ENCODE assay signal across 1 cellular context in the genomic region with DNA sequence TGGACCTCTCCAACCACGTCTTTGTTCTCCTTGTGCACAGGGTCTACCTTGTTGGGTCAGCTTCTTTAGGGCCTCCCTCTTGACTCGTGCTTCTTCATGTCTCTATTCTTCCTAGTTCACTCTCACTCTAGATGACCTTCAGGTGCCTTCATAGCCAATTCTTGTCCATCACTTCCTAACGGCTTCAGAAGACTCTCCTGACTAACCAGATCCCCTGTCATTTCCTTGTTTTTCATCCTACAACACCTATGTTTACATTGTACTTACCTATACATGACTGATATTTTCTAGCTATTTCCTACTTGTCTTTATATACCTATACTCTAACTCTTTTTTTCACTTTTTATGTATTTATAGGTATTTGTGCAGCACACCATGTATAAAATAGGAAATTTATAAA.
TF ChIP-seq lines count a peak whose summit lies in the region.

No MANE protein-coding gene starts in this region.

TF ChIP-seq in GM12878, 131 proteins besides CTCF, POLR2A, EP300 and RAD21 (continued from another document):
- TF ChIP-seq, protein P1, sequence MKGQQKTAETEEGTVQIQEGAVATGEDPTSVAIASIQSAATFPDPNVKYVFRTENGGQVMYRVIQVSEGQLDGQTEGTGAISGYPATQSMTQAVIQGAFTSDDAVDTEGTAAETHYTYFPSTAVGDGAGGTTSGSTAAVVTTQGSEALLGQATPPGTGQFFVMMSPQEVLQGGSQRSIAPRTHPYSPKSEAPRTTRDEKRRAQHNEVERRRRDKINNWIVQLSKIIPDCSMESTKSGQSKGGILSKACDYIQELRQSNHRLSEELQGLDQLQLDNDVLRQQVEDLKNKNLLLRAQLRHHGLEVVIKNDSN (IDR thresholded peaks at IDR 0.05; ENCODE audit: borderline replicate concordance, extremely low read length, insufficient read depth, low read depth, low read length), result no peak
- TF ChIP-seq CBX3 (IDR thresholded peaks at IDR 0.05; ENCODE audit: borderline replicate concordance, low read depth), result no peak
- no peak for TF ChIP-seq TARDBP (IDR thresholded peaks at IDR 0.05; ENCODE audit: borderline replicate concordance)
- TF ChIP-seq NR2C2 (IDR thresholded peaks at IDR 0.05; ENCODE audit: borderline replicate concordance, control insufficient read depth, insufficient read length, low read depth), result no peak
TF ChIP-seq in GM12878: peak in this region for 0.
